ENCODE assay signal across 9 cellular contexts in the genomic region with DNA sequence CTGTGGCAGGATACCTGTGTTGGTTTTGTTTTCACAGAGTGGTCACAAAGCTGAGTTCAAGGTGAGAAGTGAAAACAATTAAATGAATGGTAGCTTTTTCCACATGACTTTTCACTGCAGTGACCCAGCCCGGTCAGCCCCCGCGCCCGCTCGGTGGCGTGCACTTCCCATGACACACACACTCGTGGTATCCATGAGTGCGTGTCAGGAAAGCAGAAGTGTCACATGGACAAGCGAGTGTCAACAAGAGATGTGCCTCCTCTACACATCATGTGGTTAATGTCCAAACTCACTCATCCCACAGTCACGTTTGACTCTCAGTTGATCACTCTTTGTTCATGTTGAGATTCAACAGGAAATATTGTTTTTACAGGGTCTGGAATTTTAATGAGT.
DNase-seq lines count a peak whose midpoint lies in the region; ATAC-seq, FAIRE-seq and TF ChIP-seq lines count a peak whose summit lies in the region.
"Had no signal": no experiment of that assay in that cellular context is flagged by ENCODE, and none has a peak within 500 bp of the region (broad histone marks: within the 10 kb centered on the region; RNA-seq: fewer than 3 reads in every experiment).

No MANE protein-coding gene starts in this region.

- H3K27ac Mint-ChIP-seq in memory B cell = peak overlapping the region; percentile 97

- DNase-seq in RKO (ENCODE audit: low spot score) (peak; percentile 9), memory B cell (ENCODE audit: low spot score in 2 of 2) (no peak), EL (no peak), HCEC 1CT (no peak), H54 (ENCODE audit: insufficient read length, low spot score) (no peak)
- DNase-seq in effector CD4-positive, alpha-beta T cell = no peak
- DNase-seq: pancreas had no signal

- H3K36me3 Mint-ChIP-seq in memory B cell = no peaks in the 10 kb centered on the region

- H3K9me3 Mint-ChIP-seq in memory B cell = no peaks in the 10 kb centered on the region

- peaks cover 26% of the 10 kb centered on the region for H3K4me1 Mint-ChIP-seq in memory B cell

- no peak for TF ChIP-seq POLR2A in H54 (IDR thresholded peaks at IDR 0.05; ENCODE audit: low read depth, low read length)

- no peak for FAIRE-seq in H54 (lab: Jason Lieb, UNC)
- FAIRE-seq: pancreas had no signal

- H3K27me3 Mint-ChIP-seq in memory B cell = no peaks in the 10 kb centered on the region

- peak overlapping the region; percentile 27 for H3K4me3 Mint-ChIP-seq in memory B cell

- ATAC-seq in GM18873 (IDR thresholded peaks at IDR 0.05; ENCODE audit: low FRiP score, unreplicated experiment) = peak; percentile 59
- peak; percentile 70 for ATAC-seq in HG02610 (IDR thresholded peaks at IDR 0.05; ENCODE audit: unreplicated experiment)
- ATAC-seq in memory B cell (ENCODE audit: low read depth) = peak; percentile 28
